In genomic region chr3:193830791-193831191, GRCh38 we compare ENCODE assay signal across 12 cellular contexts.
DNase-seq lines count a peak whose midpoint lies in the region; ATAC-seq, FAIRE-seq and TF ChIP-seq lines count a peak whose summit lies in the region.
"Had no signal": no experiment of that assay in that cellular context is flagged by ENCODE, and none has a peak within 500 bp of the region (broad histone marks: within the 10 kb centered on the region; RNA-seq: fewer than 3 reads in every experiment).

No MANE protein-coding gene starts in this region.

- ATAC-seq in GM23338 (no peak), K562 (no peak), GM18505 (IDR thresholded peaks at IDR 0.05; ENCODE audit: unreplicated experiment) (no peak)
- no peak for ATAC-seq in activated CD4-positive, alpha-beta T cell treated with anti-CD3 and anti-CD28 coated beads for 36 hours
- ATAC-seq: T-helper 17 cell had no signal

- H3K4me1 Mint-ChIP-seq in GM23338, result peaks cover 23% of the 10 kb centered on the region
- H3K4me1 Mint-ChIP-seq in activated CD4-positive, alpha-beta T cell treated with anti-CD3 and anti-CD28 coated beads for 36 hours, result peaks cover 2% of the 10 kb centered on the region
- H3K4me1 Mint-ChIP-seq: CD4-positive, CD25-positive, alpha-beta regulatory T cell had no signal

- no peak overlapping the region for H3K27ac ChIP-seq in GM23338 (ENCODE audit: low read depth)
- H3K27ac ChIP-seq in K562 (ENCODE audit: extremely low read depth, low read depth, low read length), result no peak overlapping the region
- peak overlapping the region; percentile 12 for H3K27ac ChIP-seq in skeletal muscle tissue (ENCODE audit: low read depth, low read length)

- BruUV-seq in K562 (replicated peaks; lab: Mats Ljungman, UMichigan), result no TSS peak

- H4K20me1 ChIP-seq in GM23338 (replicated peaks; ENCODE audit: insufficient read depth), result no peaks in the 10 kb centered on the region
- no peaks in the 10 kb centered on the region for H4K20me1 ChIP-seq in K562 (replicated peaks; ENCODE audit: control insufficient read depth, insufficient read depth, low read length)

- no peak for FAIRE-seq in K562 (lab: Jason Lieb, UNC)

- H3K27me3 Mint-ChIP-seq in GM23338 (ENCODE audit: insufficient read depth, low read depth, poor library complexity), result peaks cover 8% of the 10 kb centered on the region
- peaks cover 6% of the 10 kb centered on the region for H3K27me3 Mint-ChIP-seq in activated CD4-positive, alpha-beta T cell treated with anti-CD3 and anti-CD28 coated beads for 36 hours

- H2AFZ ChIP-seq in GM23338, result peak overlapping the region; percentile 72
- no peak overlapping the region for H2AFZ ChIP-seq in K562 (ENCODE audit: low read depth, low read length)

- H3K9me3 ChIP-seq in K562 (replicated peaks; ENCODE audit: control insufficient read depth, insufficient read depth, low read depth, low read length) (no peaks in the 10 kb centered on the region), skeletal muscle tissue (ENCODE audit: control insufficient read depth in 3 of 3, low read length in 3 of 3) (no peaks in the 10 kb centered on the region)

- no peak for TF ChIP-seq RAD21 in K562 (CRISPR knock-in tag; conservative IDR thresholded peaks at IDR 0.05 in 1 of 2, IDR thresholded peaks at IDR 0.05 in 1 of 2)

- no peak for TF ChIP-seq EP300 in K562 (IDR thresholded peaks at IDR 0.05; ENCODE audit: low read length)

- H3K27me3 ChIP-seq in GM23338 (ENCODE audit: insufficient read depth), result no peaks in the 10 kb centered on the region
- H3K27me3 ChIP-seq in K562 (ENCODE audit: control insufficient read depth in 2 of 2, insufficient read depth in 2 of 2, low read length in 2 of 2), result no peaks in the 10 kb centered on the region
- peaks cover 0 to 3% (median 0%) of the 10 kb centered on the region in 3 donors for H3K27me3 ChIP-seq in skeletal muscle tissue (ENCODE audit: control insufficient read depth in 3 of 3, insufficient read depth in 3 of 3, low read length in 3 of 3)

- CTCF ChIA-PET in K562 (lab: Yijun Ruan, JAX; ENCODE audit: low intra/inter-chr PET ratio), result no interaction called here
- CTCF ChIA-PET in activated CD4-positive, alpha-beta T cell treated with anti-CD3 and anti-CD28 coated beads for 36 hours (lab: Charles Lee), result no interaction called here

- no peak for DNase-seq in GM23338 (ENCODE audit: low spot score)
- peak; percentile 85 for DNase-seq in NCI-H2171 treated with DMSO at 0.1 percent for 48 hours (lab: John Stamatoyannopoulos, UW)
- no peak for DNase-seq in K562 (ENCODE audit: extremely low read depth in 1 of 4, low spot score in 3 of 4)
- DNase-seq in Kasumi-1 (lab: John Stamatoyannopoulos, UW), result no peak
- DNase-seq in activated CD4-positive, alpha-beta T cell treated with anti-CD3 and anti-CD28 coated beads for 36 hours, result no peak
- no peak for DNase-seq in NAMALWA (ENCODE audit: low spot score)
- DNase-seq: CD4-positive, CD25-positive, alpha-beta regulatory T cell; foreskin melanocyte; T-helper 17 cell had no signal

- no peaks in the 10 kb centered on the region for H3F3A ChIP-seq in GM23338 (replicated peaks; ENCODE audit: low read depth)

- no peak overlapping the region for H3K27ac Mint-ChIP-seq in GM23338
- H3K27ac Mint-ChIP-seq in activated CD4-positive, alpha-beta T cell treated with anti-CD3 and anti-CD28 coated beads for 36 hours, result no peak overlapping the region
- H3K27ac Mint-ChIP-seq: CD4-positive, CD25-positive, alpha-beta regulatory T cell; dendritic cell treated with granulocyte-macrophage colony-stimulating factor and Interleukin-4, amounts not matched to agents 40 ng/mL and 50 ng/mL, for 4 days; T-helper 17 cell had no signal

- intact Hi-C loops in K562 (cut with micrococcal nuclease), result no loop called here
- intact Hi-C loops in activated CD4-positive, alpha-beta T cell treated with anti-CD3 and anti-CD28 coated beads for 36 hours (cut with DNase I, micrococcal nuclease), result no loop called here

- no peaks in the 10 kb centered on the region; the same call in 2 of the 3 replicates for H3K9me3 Mint-ChIP-seq in GM23338
- H3K9me3 Mint-ChIP-seq in activated CD4-positive, alpha-beta T cell treated with anti-CD3 and anti-CD28 coated beads for 36 hours (ENCODE audit: low read depth), result no peaks in the 10 kb centered on the region
- H3K9me3 Mint-ChIP-seq: dendritic cell treated with granulocyte-macrophage colony-stimulating factor and Interleukin-4, amounts not matched to agents 40 ng/mL and 50 ng/mL, for 4 days had no signal

- TF ChIP-seq CTCF in GM23338 (conservative IDR thresholded peaks at IDR 0.05; ENCODE audit: low read depth in 2 of 2), result no peak
- no peak for TF ChIP-seq CTCF in K562 (IDR thresholded peaks at IDR 0.05 in 2 of 3, conservative IDR thresholded peaks at IDR 0.05 in 1 of 3; ENCODE audit: insufficient read depth in 2 of 3, low read depth in 1 of 3, low read length in 3 of 3)

- no peaks in the 10 kb centered on the region for H3K9me1 ChIP-seq in K562 (ENCODE audit: control insufficient read depth, insufficient read depth, low read length)

- POLR2A ChIA-PET in K562 (lab: Yijun Ruan, JAX), result interaction anchor here (0.7 kb wide), 1 partner anchor 448 kb away, joined by 3 read pairs; no protein-coding TSS in a partner anchor
- POLR2A ChIA-PET in activated CD4-positive, alpha-beta T cell treated with anti-CD3 and anti-CD28 coated beads for 36 hours (lab: Charles Lee), result no interaction called here

- TF ChIP-seq POLR2A in K562 (conservative IDR thresholded peaks at IDR 0.05) (no peak), GM18505 (IDR thresholded peaks at IDR 0.05; ENCODE audit: borderline replicate concordance, extremely low read depth, insufficient read depth, insufficient read length) (no peak)

- H3K4me1 ChIP-seq in GM23338 (ENCODE audit: insufficient read depth) (peaks cover 17% of the 10 kb centered on the region), K562 (replicated peaks in 1 of 2; ENCODE audit: control insufficient read depth in 2 of 2, insufficient read depth in 2 of 2, low read length in 2 of 2) (peaks cover 13 to 32% of the 10 kb centered on the region in 2 experiments), skeletal muscle tissue (ENCODE audit: control insufficient read depth in 3 of 3, insufficient read depth in 3 of 3, low read length in 3 of 3) (peaks cover 7 to 28% (median 10%) of the 10 kb centered on the region in 3 donors)

- H3K79me2 ChIP-seq in GM23338 (replicated peaks; ENCODE audit: insufficient read depth) (no peaks in the 10 kb centered on the region), K562 (ENCODE audit: control insufficient read depth, insufficient read depth, low read length) (no peaks in the 10 kb centered on the region)

- no peak overlapping the region for H3K4me3 Mint-ChIP-seq in GM23338
- H3K4me3 Mint-ChIP-seq in activated CD4-positive, alpha-beta T cell treated with anti-CD3 and anti-CD28 coated beads for 36 hours, result no peak overlapping the region
- H3K4me3 Mint-ChIP-seq: CD4-positive, CD25-positive, alpha-beta regulatory T cell; dendritic cell treated with granulocyte-macrophage colony-stimulating factor and Interleukin-4, amounts not matched to agents 40 ng/mL and 50 ng/mL, for 4 days; T-helper 17 cell had no signal

- H3K4me2 ChIP-seq in GM23338 (no peak overlapping the region), K562 (ENCODE audit: insufficient read depth, low read length) (no peak overlapping the region)

- no peaks in the 10 kb centered on the region for H3K9me2 ChIP-seq in GM23338 (ENCODE audit: insufficient read depth)

- H3K4me3 ChIP-seq in GM23338 (no peak overlapping the region), K562 (no peak overlapping the region), skeletal muscle tissue (ENCODE audit: low read length in 3 of 3) (no peak overlapping the region)

- peak overlapping the region in 1 of 2 experiments; percentile 21; a peak in 1 of 4 replicates for H3K9ac ChIP-seq in K562 (ENCODE audit: insufficient read depth in 1 of 2, low read depth in 2 of 2, low read length in 2 of 2)
- no peak overlapping the region for H3K9ac ChIP-seq in skeletal muscle tissue (ENCODE audit: low read depth in 1 of 3, low read length in 3 of 3)

- H3K36me3 Mint-ChIP-seq in GM23338 (ENCODE audit: low read depth), result peaks cover 5% of the 10 kb centered on the region; the same call in 1 of the 3 replicates
- H3K36me3 Mint-ChIP-seq in activated CD4-positive, alpha-beta T cell treated with anti-CD3 and anti-CD28 coated beads for 36 hours (ENCODE audit: low read depth), result no peaks in the 10 kb centered on the region
- H3K36me3 Mint-ChIP-seq: CD4-positive, CD25-positive, alpha-beta regulatory T cell had no signal

- in situ Hi-C loops in K562 (cut with MboI), result no loop called here

- H3K36me3 ChIP-seq in GM23338 (ENCODE audit: insufficient read depth) (no peaks in the 10 kb centered on the region), K562 (ENCODE audit: control insufficient read depth, insufficient read depth, low read length) (no peaks in the 10 kb centered on the region), skeletal muscle tissue (ENCODE audit: control insufficient read depth in 3 of 3, insufficient read depth in 3 of 3, low read length in 3 of 3) (no peaks in the 10 kb centered on the region)

- 72% methylated on average over 8 of the region's 8 CpGs for whole genome bisulfite sequencing in K562 (ENCODE audit: insufficient coverage, low coverage, missing lambda C conversion rate)

TF ChIP-seq in GM23338, 12 proteins besides CTCF, POLR2A, EP300 and RAD21 (continues in another document):
- TF ChIP-seq CREB1 (CRISPR knock-in tag; IDR thresholded peaks at IDR 0.05; ENCODE audit: low read depth) (no peak), POLR2AphosphoS5 (IDR thresholded peaks at IDR 0.05; ENCODE audit: low read depth) (no peak)

TF ChIP-seq in K562, 482 proteins besides CTCF, POLR2A, EP300 and RAD21:
- TF ChIP-seq RBFOX2 (IDR thresholded peaks at IDR 0.05; ENCODE audit: low read depth, low read length), result 0 out of 2 replicates have a peak, but pooled peaks have one; percentile 1
- no peak for TF ChIP-seq NFATC3 (IDR thresholded peaks at IDR 0.05)
